Comparison of ENCODE assay signal across 15 cellular contexts in genomic region chr3:18100126-18100525, GRCh38.
DNase-seq lines count a peak whose midpoint lies in the region; ATAC-seq and TF ChIP-seq lines count a peak whose summit lies in the region.
"Had no signal": no experiment of that assay in that cellular context is flagged by ENCODE, and none has a peak within 500 bp of the region (broad histone marks: within the 10 kb centered on the region; RNA-seq: fewer than 3 reads in every experiment).

No MANE protein-coding gene starts in this region.

- no peak overlapping the region for H3K27ac ChIP-seq in OCI-LY7 (ENCODE audit: low read depth, low read length, poor library complexity, severe bottlenecking)
- H3K27ac ChIP-seq: ascending aorta, dorsolateral prefrontal cortex had no signal

- H3K27ac Mint-ChIP-seq in activated CD8-positive, alpha-beta T cell treated with anti-CD3 and anti-CD28 coated beads for 36 hours = peak overlapping the region; percentile 95
- no peak overlapping the region for H3K27ac Mint-ChIP-seq in activated CD8-positive, alpha-beta T cell treated with anti-CD3 and anti-CD28 coated beads, Interleukin-2, amount 10 ng/mL, durations not matched to agents 7 days and 5 days
- H3K27ac Mint-ChIP-seq in effector memory CD8-positive, alpha-beta T cell = no peak overlapping the region
- H3K27ac Mint-ChIP-seq: naive thymus-derived CD8-positive, alpha-beta T cell; T-helper 17 cell had no signal

- H3K9me3 ChIP-seq in OCI-LY7 (ENCODE audit: low read length) (0 out of 2 replicates have a peak, but pooled peaks cover 10% of the 10 kb centered on the region), skeletal muscle satellite cell (replicated peaks; ENCODE audit: low read length) (no peaks in the 10 kb centered on the region), mucosa of descending colon (no peaks in the 10 kb centered on the region)

- POLR2A ChIA-PET in activated CD8-positive, alpha-beta T cell treated with anti-CD3 and anti-CD28 coated beads for 36 hours (lab: Charles Lee) = no interaction called here
- POLR2A ChIA-PET in activated CD8-positive, alpha-beta T cell treated with anti-CD3 and anti-CD28 coated beads, Interleukin-2, amount 10 ng/mL, durations not matched to agents 7 days and 5 days (lab: Charles Lee) = interaction anchor here (0.7 to 1.0 kb wide), 2 partner anchors 14 to 205 kb away, joined by 3 read pairs; no protein-coding TSS in a partner anchor
- POLR2A ChIA-PET in OCI-LY7 (lab: Charles Lee) = interaction anchor here (0.6 kb wide), 1 partner anchor 98 kb away, joined by 3 read pairs; no protein-coding TSS in a partner anchor

- intact Hi-C loops in activated CD8-positive, alpha-beta T cell treated with anti-CD3 and anti-CD28 coated beads for 36 hours (cut with micrococcal nuclease) = no loop called here
- intact Hi-C loops in OCI-LY7 (cut with micrococcal nuclease; ENCODE audit: unreplicated experiment) = no loop called here
- intact Hi-C loops in mucosa of descending colon (cut with DNase I, micrococcal nuclease) = no loop called here

- in situ Hi-C loops in astrocyte of the spinal cord (cut with HindIII; ENCODE audit: low sequenced_read_pairs) = no loop called here

- H3K4me1 ChIP-seq in OCI-LY7 (ENCODE audit: insufficient read depth, low read length, poor library complexity, severe bottlenecking) (no peaks in the 10 kb centered on the region), skeletal muscle satellite cell (ENCODE audit: control insufficient read depth, insufficient read depth, low read length) (peaks cover 27% of the 10 kb centered on the region), mucosa of descending colon (ENCODE audit: low read depth) (no peaks in the 10 kb centered on the region)
- H3K4me1 ChIP-seq: ascending aorta had no signal

- TF ChIP-seq CTCF in activated CD8-positive, alpha-beta T cell treated with anti-CD3 and anti-CD28 coated beads for 36 hours (IDR thresholded peaks at IDR 0.05) = no peak
- TF ChIP-seq CTCF in OCI-LY7 (conservative IDR thresholded peaks at IDR 0.05; ENCODE audit: low read length) (no peak), astrocyte of the spinal cord (IDR thresholded peaks at IDR 0.05; ENCODE audit: low read depth, low read length) (no peak), mucosa of descending colon (IDR thresholded peaks at IDR 0.05) (no peak)

- H4K20me1 ChIP-seq in OCI-LY7 (ENCODE audit: insufficient read depth, low read length) = no peaks in the 10 kb centered on the region

- H3K27me3 ChIP-seq in skeletal muscle satellite cell (ENCODE audit: control insufficient read depth, insufficient read depth, low read length) = no peaks in the 10 kb centered on the region
- H3K27me3 ChIP-seq: ascending aorta, dorsolateral prefrontal cortex had no signal

- H3K4me2 ChIP-seq in OCI-LY7 (ENCODE audit: low read length) (no peak overlapping the region), skeletal muscle satellite cell (ENCODE audit: low read length) (peak overlapping the region; percentile 72)

- no peak overlapping the region for H3K4me3 ChIP-seq in OCI-LY7 (ENCODE audit: low read depth, low read length, poor library complexity, severe bottlenecking)
- H3K4me3 ChIP-seq in astrocyte of the spinal cord (ENCODE audit: low read depth, low read length) = no peak overlapping the region
- no peak overlapping the region for H3K4me3 ChIP-seq in skeletal muscle satellite cell (ENCODE audit: low read length)
- H3K4me3 ChIP-seq in mucosa of descending colon = no peak overlapping the region
- H3K4me3 ChIP-seq: ascending aorta, dorsolateral prefrontal cortex had no signal

- H3K9ac ChIP-seq in skeletal muscle satellite cell (ENCODE audit: low read depth, low read length) = no peak overlapping the region

- ATAC-seq in activated CD8-positive, alpha-beta T cell treated with anti-CD3 and anti-CD28 coated beads for 36 hours = no peak
- no peak for ATAC-seq in activated CD8-positive, alpha-beta T cell treated with anti-CD3 and anti-CD28 coated beads, Interleukin-2, amount 10 ng/mL, durations not matched to agents 7 days and 5 days
- ATAC-seq in effector memory CD8-positive, alpha-beta T cell (replicated peaks) = no peak
- ATAC-seq in mucosa of descending colon = no peak
- ATAC-seq: left ventricle myocardium superior; naive thymus-derived CD8-positive, alpha-beta T cell; T-helper 17 cell had no signal

- peak overlapping the region; percentile 7; the same call in 1 of the 2 replicates for H2AFZ ChIP-seq in OCI-LY7 (ENCODE audit: low read length)

- H3K4me3 Mint-ChIP-seq in activated CD8-positive, alpha-beta T cell treated with anti-CD3 and anti-CD28 coated beads for 36 hours = no peak overlapping the region
- H3K4me3 Mint-ChIP-seq in activated CD8-positive, alpha-beta T cell treated with anti-CD3 and anti-CD28 coated beads, Interleukin-2, amount 10 ng/mL, durations not matched to agents 7 days and 5 days = no peak overlapping the region
- H3K4me3 Mint-ChIP-seq in effector memory CD8-positive, alpha-beta T cell = no peak overlapping the region
- H3K4me3 Mint-ChIP-seq: naive thymus-derived CD8-positive, alpha-beta T cell; T-helper 17 cell had no signal

- H3K27me3 Mint-ChIP-seq in activated CD8-positive, alpha-beta T cell treated with anti-CD3 and anti-CD28 coated beads for 36 hours = no peaks in the 10 kb centered on the region
- no peaks in the 10 kb centered on the region for H3K27me3 Mint-ChIP-seq in activated CD8-positive, alpha-beta T cell treated with anti-CD3 and anti-CD28 coated beads, Interleukin-2, amount 10 ng/mL, durations not matched to agents 7 days and 5 days (ENCODE audit: low read depth)
- peaks cover 61 to 73% of the 10 kb centered on the region in 2 donors for H3K27me3 Mint-ChIP-seq in effector memory CD8-positive, alpha-beta T cell

- peaks cover 11% of the 10 kb centered on the region for H3K36me3 Mint-ChIP-seq in activated CD8-positive, alpha-beta T cell treated with anti-CD3 and anti-CD28 coated beads for 36 hours (ENCODE audit: low read depth)
- peaks cover 2% of the 10 kb centered on the region for H3K36me3 Mint-ChIP-seq in activated CD8-positive, alpha-beta T cell treated with anti-CD3 and anti-CD28 coated beads, Interleukin-2, amount 10 ng/mL, durations not matched to agents 7 days and 5 days (ENCODE audit: low read depth)
- H3K36me3 Mint-ChIP-seq in effector memory CD8-positive, alpha-beta T cell (ENCODE audit: insufficient read depth) = no peaks in the 10 kb centered on the region

- peaks cover 28% of the 10 kb centered on the region for H3K4me1 Mint-ChIP-seq in activated CD8-positive, alpha-beta T cell treated with anti-CD3 and anti-CD28 coated beads for 36 hours (ENCODE audit: low read depth)
- H3K4me1 Mint-ChIP-seq in activated CD8-positive, alpha-beta T cell treated with anti-CD3 and anti-CD28 coated beads, Interleukin-2, amount 10 ng/mL, durations not matched to agents 7 days and 5 days (ENCODE audit: low read depth) = peaks cover 17% of the 10 kb centered on the region
- H3K4me1 Mint-ChIP-seq in effector memory CD8-positive, alpha-beta T cell (ENCODE audit: low read depth in 2 of 2) = no peaks in the 10 kb centered on the region
- H3K4me1 Mint-ChIP-seq: naive thymus-derived CD8-positive, alpha-beta T cell; T-helper 17 cell had no signal

- H3K79me2 ChIP-seq in OCI-LY7 (ENCODE audit: insufficient read depth, low read depth, low read length) = no peaks in the 10 kb centered on the region

- peaks cover 10% of the 10 kb centered on the region for H3K9me3 Mint-ChIP-seq in activated CD8-positive, alpha-beta T cell treated with anti-CD3 and anti-CD28 coated beads for 36 hours
- H3K9me3 Mint-ChIP-seq in activated CD8-positive, alpha-beta T cell treated with anti-CD3 and anti-CD28 coated beads, Interleukin-2, amount 10 ng/mL, durations not matched to agents 7 days and 5 days (ENCODE audit: insufficient read depth) = peaks cover 10% of the 10 kb centered on the region
- H3K9me3 Mint-ChIP-seq in effector memory CD8-positive, alpha-beta T cell = peaks cover 0 to 7% of the 10 kb centered on the region in 2 donors

- DNase-seq in activated CD8-positive, alpha-beta T cell treated with anti-CD3 and anti-CD28 coated beads for 36 hours = no peak
- DNase-seq in activated CD8-positive, alpha-beta T cell treated with anti-CD3 and anti-CD28 coated beads, Interleukin-2, amount 10 ng/mL, durations not matched to agents 7 days and 5 days = no peak
- DNase-seq in OCI-LY7 (ENCODE audit: low spot score) (no peak), astrocyte of the spinal cord (ENCODE audit: low read depth, low spot score) (peak; percentile 23), medulla oblongata (ENCODE audit: extremely low spot score) (no peak), mucosa of descending colon (no peak)
- DNase-seq in effector memory CD8-positive, alpha-beta T cell = no peak
- DNase-seq: dorsolateral prefrontal cortex; left ventricle myocardium superior; naive thymus-derived CD8-positive, alpha-beta T cell; NCI-H2029; NCI-H748 treated with DMSO at 0.1 percent for 48 hours; T-helper 17 cell had no signal

- BruUV-seq in OCI-LY7 (replicated peaks; lab: Mats Ljungman, UMichigan) = no TSS peak

- H3K36me3 ChIP-seq in OCI-LY7 (ENCODE audit: insufficient read depth, low read length) (no peaks in the 10 kb centered on the region), skeletal muscle satellite cell (ENCODE audit: insufficient read depth, low read length) (no peaks in the 10 kb centered on the region), mucosa of descending colon (ENCODE audit: low read depth) (no peaks in the 10 kb centered on the region)
- H3K36me3 ChIP-seq: ascending aorta had no signal

- CTCF ChIA-PET in activated CD8-positive, alpha-beta T cell treated with anti-CD3 and anti-CD28 coated beads for 36 hours (lab: Charles Lee) = interaction anchor here (1.3 kb wide), 1 partner anchor 18 kb away, joined by 3 read pairs; no protein-coding TSS in a partner anchor
- CTCF ChIA-PET in activated CD8-positive, alpha-beta T cell treated with anti-CD3 and anti-CD28 coated beads, Interleukin-2, amount 10 ng/mL, durations not matched to agents 7 days and 5 days (lab: Charles Lee) = interaction anchor here (0.8 to 1.1 kb wide), 2 partner anchors 12 to 13 kb away, joined by 3 to 5 read pairs; no protein-coding TSS in a partner anchor
- CTCF ChIA-PET in OCI-LY7 (lab: Charles Lee; ENCODE audit: unreplicated experiment) = no interaction called here

- no peaks in the 10 kb centered on the region for H3K9me2 ChIP-seq in OCI-LY7 (ENCODE audit: insufficient read depth, low read length)
